11 cellular contexts compared by ENCODE assay signal in the genomic region with DNA sequence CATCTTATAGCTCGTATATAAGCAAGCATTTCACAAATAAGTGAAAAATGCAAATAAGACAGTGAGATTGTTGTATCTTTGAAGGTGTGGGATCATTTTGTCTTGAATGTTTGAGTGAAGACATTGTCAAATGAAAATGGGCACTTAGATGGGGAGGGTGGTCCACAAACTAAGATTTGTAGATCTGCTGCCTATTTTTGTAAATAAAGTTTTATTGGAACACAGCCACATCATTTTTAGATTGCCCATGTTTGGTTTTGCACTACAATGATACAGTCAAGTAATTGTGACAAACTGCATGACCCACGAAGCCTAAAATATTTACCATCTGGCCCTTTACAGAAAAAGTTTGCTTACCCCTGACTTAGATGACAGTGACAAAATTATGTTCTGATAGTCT.
"Had no signal": no experiment of that assay in that cellular context is flagged by ENCODE, and none has a peak within 500 bp of the region (broad histone marks: within the 10 kb centered on the region; RNA-seq: fewer than 3 reads in every experiment).

No MANE protein-coding gene starts in this region.

- H3K4me3 ChIP-seq: GM23248, GM23338, HAP-1 had no signal

- H3K27ac ChIP-seq: GM23248 had no signal

- H3K9ac ChIP-seq: GM23248 had no signal

- H3K4me1 ChIP-seq: HAP-1 had no signal

- DNase-seq: GM23248, GOT3, H7, H9, HCEC 1CT, HFFc6 had no signal

- ATAC-seq: GM23338, HCT116 had no signal

- H3K9me3 Mint-ChIP-seq: GM23338, HFFc6 had no signal

- FAIRE-seq: H1, H54 had no signal

- H3K36me3 ChIP-seq: HAP-1 had no signal

- H2AFZ ChIP-seq: GM23248, GM23338 had no signal

- H3K4me2 ChIP-seq: GM23338 had no signal

- H3K9me3 ChIP-seq: HAP-1 had no signal

- H3K27ac Mint-ChIP-seq: GM23338, H9, HFFc6 had no signal

- H3K4me3 Mint-ChIP-seq: GM23338, H9, HFFc6 had no signal
